ENCODE assay signal across 20 cellular contexts in genomic region chr10:124157286-124157685, GRCh38.
A peak's percentile ranks its signal among the peaks of the same experiment; 100 is the strongest.
DNase-seq lines count a peak whose midpoint lies in the region; ATAC-seq and TF ChIP-seq lines count a peak whose summit lies in the region.
"Had no signal": no experiment of that assay in that cellular context is flagged by ENCODE, and none has a peak within 500 bp of the region (broad histone marks: within the 10 kb centered on the region; RNA-seq: fewer than 3 reads in every experiment).

No MANE protein-coding gene starts in this region.

- peaks cover 12 to 39% (median 31%) of the 10 kb centered on the region in 6 donors for H3K4me1 ChIP-seq in spleen

- TF ChIP-seq CTCF in cardiac fibroblast (IDR thresholded peaks at IDR 0.05; ENCODE audit: low read depth, low read length): no peak
- no peak for TF ChIP-seq CTCF in spleen (IDR thresholded peaks at IDR 0.05 in 8 of 11, conservative IDR thresholded peaks at IDR 0.05 in 3 of 11)

- no peaks in the 10 kb centered on the region for H3K36me3 ChIP-seq in spleen
- H3K36me3 ChIP-seq: esophagus muscularis mucosa, left ventricle myocardium inferior, SJSA1 had no signal

- intact Hi-C loops in spleen (cut with DNase I; ENCODE audit: low total_unique reads): no loop called here

- peak; percentile 79 for DNase-seq in EH (ENCODE audit: low read depth)
- peak; percentile 15 to 61 for DNase-seq in cardiac fibroblast (ENCODE audit: low read depth in 2 of 2)
- peak; percentile 76 for DNase-seq in mesenteric fat pad (ENCODE audit: low spot score)
- peak; percentile 67 for DNase-seq in spleen
- DNase-seq in AML-193 (lab: John Stamatoyannopoulos, UW): no peak
- no peak for DNase-seq in occipital lobe (lab: John Stamatoyannopoulos, UW)
- DNase-seq in retina: no peak
- DNase-seq: activated CD4-positive, alpha-beta memory T cell treated with anti-CD3 and anti-CD28 coated beads for 36 hours; activated CD4-positive, CD25-positive, alpha-beta regulatory T cell; activated naive CD8-positive, alpha-beta T cell treated with anti-CD3 and anti-CD28 coated beads for 36 hours; CD4-positive, CD25-positive, alpha-beta regulatory T cell; KG1; left ventricle myocardium inferior; NCI-H146; NCI-H2171 treated with DMSO at 0.1 percent for 48 hours; stimulated activated CD4-positive, alpha-beta T cell treated with anti-CD3 and anti-CD28 coated beads, Interleukin-1b, Interleukin-23, amount 100 ng/mL, for 48 hours; T-cell had no signal

- no peak overlapping the region for H3K4me3 ChIP-seq in cardiac fibroblast (replicated peaks in 1 of 2; ENCODE audit: low read depth in 2 of 2, low read length in 2 of 2)
- no peak overlapping the region for H3K4me3 ChIP-seq in spleen
- H3K4me3 ChIP-seq: esophagus muscularis mucosa, SJSA1 had no signal

- peaks cover 0 to 5% (median 0%) of the 10 kb centered on the region in 7 donors for H3K27me3 ChIP-seq in spleen (replicated peaks in 1 of 7)
- H3K27me3 ChIP-seq: esophagus muscularis mucosa, SJSA1 had no signal

- peak overlapping the region in 4 of 8 donors; percentile 56 to 71 (median 64) for H3K27ac ChIP-seq in spleen
- H3K27ac ChIP-seq: SJSA1 had no signal

- TF ChIP-seq POLR2A in spleen (IDR thresholded peaks at IDR 0.05): no peak

- WGBS in spleen, 5 donors: 64 to 83% (median 82%) methylated on average over 5 of the region's 5 CpGs

- no peaks in the 10 kb centered on the region for H3K9me3 ChIP-seq in spleen
- H3K9me3 ChIP-seq: esophagus muscularis mucosa, left ventricle myocardium inferior, SJSA1 had no signal

- ATAC-seq in HG02642 (IDR thresholded peaks at IDR 0.05; ENCODE audit: poor library complexity, unreplicated experiment): no peak
- ATAC-seq: T-cell had no signal

Comparison
In these comparisons a context has a peak if more than half of its experiments do, and no peak if none do; other contexts are left out.
1. DNase-seq: peak in EH (single experiment), cardiac fibroblast (2 of 2), mesenteric fat pad (single experiment) and spleen (single experiment); none in AML-193 (0 of 2), occipital lobe (single experiment) and retina (single experiment).